In the genomic region with DNA sequence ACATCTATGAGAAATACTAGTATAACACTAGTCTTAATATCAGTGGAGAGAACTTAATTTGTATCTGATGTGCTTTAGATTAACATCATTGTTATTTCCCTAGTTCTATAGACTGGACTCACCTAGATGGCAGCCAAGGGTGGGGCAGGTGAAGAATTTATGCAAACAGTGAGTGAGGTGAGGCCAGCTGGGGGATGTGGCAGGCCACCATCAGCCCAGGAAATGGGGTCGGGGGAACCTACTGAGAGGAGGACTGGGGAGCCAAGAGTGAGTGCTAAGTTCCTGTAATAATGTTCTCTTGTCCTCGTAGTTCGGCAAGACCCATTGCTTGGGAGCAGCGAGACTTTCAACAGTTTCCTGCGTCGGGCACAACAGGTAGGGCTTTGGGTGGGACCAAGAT, we compare ENCODE assay signal across 12 cellular contexts. TPM values are rescaled to one million over a fixed set of nuclear protein-coding genes. Genes with fewer than 3 reads are reported as not detected.
DNase-seq lines count a peak whose midpoint lies in the region; ATAC-seq and TF ChIP-seq lines count a peak whose summit lies in the region.
"Had no signal": no experiment of that assay in that cellular context is flagged by ENCODE, and none has a peak within 500 bp of the region (broad histone marks: within the 10 kb centered on the region; RNA-seq: fewer than 3 reads in every experiment).

No MANE protein-coding gene starts in this region.

- CTCF ChIA-PET in CD4-positive, alpha-beta T cell (lab: Charles Lee): interaction anchor here (1.9 kb wide), 1 partner anchor 57 kb away, joined by 8 read pairs; no protein-coding TSS in a partner anchor

- H3K36me3 ChIP-seq in Loucy (ENCODE audit: insufficient read depth, low read length): peaks cover 37% of the 10 kb centered on the region; the same call in 1 of the 2 replicates
- H3K36me3 ChIP-seq in adipocyte (ENCODE audit: control insufficient read depth, insufficient read depth, low read length, severe bottlenecking): peaks cover 68% of the 10 kb centered on the region
- H3K36me3 ChIP-seq in vagina: peaks cover 0 to 55% of the 10 kb centered on the region in 2 donors

- H3K9me2 ChIP-seq in Loucy (replicated peaks; ENCODE audit: low read depth, low read length): no peaks in the 10 kb centered on the region

- peaks cover 84% of the 10 kb centered on the region for H3K36me3 Mint-ChIP-seq in CD4-positive, alpha-beta T cell (ENCODE audit: low read depth)
- H3K36me3 Mint-ChIP-seq in natural killer cell treated with Interleukin-12 subunit alpha and Interleukin-12 subunit beta and Interleukin-15 and Interleukin-18, amount 100 ng/mL, for 72 hours: peaks cover 21% of the 10 kb centered on the region

- TF ChIP-seq CTCF in CD4-positive, alpha-beta T cell (IDR thresholded peaks at IDR 0.05): no peak
- no peak for TF ChIP-seq CTCF in Loucy (conservative IDR thresholded peaks at IDR 0.05; ENCODE audit: low read length)
- no peak for TF ChIP-seq CTCF in vagina (IDR thresholded peaks at IDR 0.05)

- DNase-seq in CD4-positive, alpha-beta T cell: no peak
- DNase-seq in adipocyte (ENCODE audit: low read depth): no peak
- DNase-seq in natural killer cell treated with Interleukin-12 subunit alpha and Interleukin-12 subunit beta and Interleukin-15 and Interleukin-18, amount 100 ng/mL, for 72 hours (ENCODE audit: low spot score): no peak
- no peak for DNase-seq in COLO829 (ENCODE audit: low spot score)
- no peak for DNase-seq in stimulated activated CD4-positive, alpha-beta T cell treated with anti-CD3 and anti-CD28 coated beads, Interleukin-15, amount 100 ng/mL, for 24 hours
- no peak for DNase-seq in vagina (ENCODE audit: extremely low spot score in 2 of 2)
- DNase-seq: GF-D8, GM23248, Kasumi-1, NCI-H1694 treated with DMSO at 0.1 percent for 48 hours, RPMI8226 had no signal

- H2AFZ ChIP-seq in Loucy (ENCODE audit: low read length): no peak overlapping the region
- H2AFZ ChIP-seq: GM23248 had no signal

- peak overlapping the region; percentile 84 for H3K4me3 Mint-ChIP-seq in CD4-positive, alpha-beta T cell
- peak overlapping the region; percentile 45 for H3K4me3 Mint-ChIP-seq in natural killer cell treated with Interleukin-12 subunit alpha and Interleukin-12 subunit beta and Interleukin-15 and Interleukin-18, amount 100 ng/mL, for 72 hours

- H3K4me1 ChIP-seq in Loucy (ENCODE audit: insufficient read depth, low read length, poor library complexity, severe bottlenecking): peaks cover 34% of the 10 kb centered on the region
- peaks cover 47% of the 10 kb centered on the region for H3K4me1 ChIP-seq in adipocyte (ENCODE audit: control insufficient read depth, insufficient read depth, low read length)
- H3K4me1 ChIP-seq in vagina: peaks cover 36% of the 10 kb centered on the region

- H3K9ac ChIP-seq in Loucy (ENCODE audit: low read depth, low read length, poor library complexity, severe bottlenecking) (no peak overlapping the region), adipocyte (ENCODE audit: low read length) (peak overlapping the region; percentile 99)

- peaks cover 42% of the 10 kb centered on the region for H3K4me1 Mint-ChIP-seq in CD4-positive, alpha-beta T cell (ENCODE audit: low read depth)
- peaks cover 32 to 37% of the 10 kb centered on the region in 2 donors for H3K4me1 Mint-ChIP-seq in natural killer cell treated with Interleukin-12 subunit alpha and Interleukin-12 subunit beta and Interleukin-15 and Interleukin-18, amount 100 ng/mL, for 72 hours (ENCODE audit: low read depth in 2 of 2)

- H3K4me3 ChIP-seq in Loucy (ENCODE audit: low read length, poor library complexity, severe bottlenecking) (no peak overlapping the region), adipocyte (ENCODE audit: low read length) (no peak overlapping the region), vagina (no peak overlapping the region)

- no peaks in the 10 kb centered on the region for H3K27me3 Mint-ChIP-seq in CD4-positive, alpha-beta T cell
- no peaks in the 10 kb centered on the region for H3K27me3 Mint-ChIP-seq in natural killer cell treated with Interleukin-12 subunit alpha and Interleukin-12 subunit beta and Interleukin-15 and Interleukin-18, amount 100 ng/mL, for 72 hours

- H3K9me3 Mint-ChIP-seq in CD4-positive, alpha-beta T cell: no peaks in the 10 kb centered on the region
- no peaks in the 10 kb centered on the region for H3K9me3 Mint-ChIP-seq in natural killer cell treated with Interleukin-12 subunit alpha and Interleukin-12 subunit beta and Interleukin-15 and Interleukin-18, amount 100 ng/mL, for 72 hours

- H3K9me3 ChIP-seq in CD4-positive, alpha-beta T cell (ENCODE audit: control insufficient read depth, low read length): no peaks in the 10 kb centered on the region
- H3K9me3 ChIP-seq in Loucy (ENCODE audit: insufficient read depth, low read depth, low read length) (no peaks in the 10 kb centered on the region), adipocyte (ENCODE audit: control insufficient read depth, low read length) (no peaks in the 10 kb centered on the region), vagina (no peaks in the 10 kb centered on the region)

- H3K27ac Mint-ChIP-seq in CD4-positive, alpha-beta T cell: peak overlapping the region; percentile 83
- peak overlapping the region; percentile 83 to 91 for H3K27ac Mint-ChIP-seq in natural killer cell treated with Interleukin-12 subunit alpha and Interleukin-12 subunit beta and Interleukin-15 and Interleukin-18, amount 100 ng/mL, for 72 hours

- POLR2A ChIA-PET in CD4-positive, alpha-beta T cell (lab: Charles Lee): interaction anchor here (2.6 to 5.9 kb wide), 2 partner anchors 16 to 56 kb away, joined by 14 to 45 read pairs; a partner anchor contains a TSS

- peak overlapping the region; percentile 83 for H3K4me2 ChIP-seq in Loucy (ENCODE audit: low read depth, low read length, poor library complexity, severe bottlenecking)

- peaks cover 51% of the 10 kb centered on the region for H3K79me2 ChIP-seq in Loucy (ENCODE audit: insufficient read depth, low read length)

- TF ChIP-seq POLR2A in vagina (IDR thresholded peaks at IDR 0.05): no peak

- intact Hi-C loops in CD4-positive, alpha-beta T cell (cut with DNase I, micrococcal nuclease): loop anchor here (5.0 kb wide), 4 partner anchors 54 to 286 kb away; a partner anchor contains a TSS
- intact Hi-C loops in vagina (cut with DNase I): no loop called here

- H3K27me3 ChIP-seq in CD4-positive, alpha-beta T cell (ENCODE audit: control insufficient read depth, insufficient read depth, low read length): no peaks in the 10 kb centered on the region
- H3K27me3 ChIP-seq in Loucy (ENCODE audit: insufficient read depth, low read length, poor library complexity, severe bottlenecking) (no peaks in the 10 kb centered on the region), adipocyte (replicated peaks; ENCODE audit: control insufficient read depth, insufficient read depth, low read length) (no peaks in the 10 kb centered on the region), vagina (no peaks in the 10 kb centered on the region)

- H3F3A ChIP-seq in Loucy (ENCODE audit: low read depth): no peaks in the 10 kb centered on the region

- peaks cover 14% of the 10 kb centered on the region for H4K20me1 ChIP-seq in Loucy (ENCODE audit: insufficient read depth, low read length, poor library complexity, severe bottlenecking)

- no peak overlapping the region for H3K27ac ChIP-seq in CD4-positive, alpha-beta T cell (ENCODE audit: low read depth, low read length)
- H3K27ac ChIP-seq in vagina: no peak overlapping the region
- H3K27ac ChIP-seq: GM23248 had no signal

- ATAC-seq in CD4-positive, alpha-beta T cell (ENCODE audit: poor library complexity): no peak
- no peak for ATAC-seq in natural killer cell treated with Interleukin-12 subunit alpha and Interleukin-12 subunit beta and Interleukin-15 and Interleukin-18, amount 100 ng/mL, for 72 hours

RNA-seq across cellular contexts. Expression of a gene that starts 2.5 kb away (rescaled TPM):
- total RNA-seq in CD4-positive, alpha-beta T cell: 10 to 100 TPM; 66.3 to 67.9 TPM
- 100 to 1,000 TPM; 100 to 113 TPM for total RNA-seq in natural killer cell treated with Interleukin-12 subunit alpha and Interleukin-12 subunit beta and Interleukin-15 and Interleukin-18, amount 100 ng/mL, for 72 hours
- total RNA-seq in vagina: 99.2 TPM

RNA-seq across cellular contexts. Expression of a gene that starts 2.8 kb away (rescaled TPM):
- 10 to 100 TPM; 33.2 to 34.0 TPM for total RNA-seq in CD4-positive, alpha-beta T cell
- 10 to 100 TPM; 49.5 to 52.0 TPM for total RNA-seq in natural killer cell treated with Interleukin-12 subunit alpha and Interleukin-12 subunit beta and Interleukin-15 and Interleukin-18, amount 100 ng/mL, for 72 hours
- total RNA-seq in vagina: 37.1 TPM

RNA-seq across cellular contexts. Expression of a gene that starts 7.6 kb away (rescaled TPM):
- total RNA-seq in CD4-positive, alpha-beta T cell: 10 to 100 TPM; 22.8 to 22.9 TPM
- total RNA-seq in natural killer cell treated with Interleukin-12 subunit alpha and Interleukin-12 subunit beta and Interleukin-15 and Interleukin-18, amount 100 ng/mL, for 72 hours: 10 to 100 TPM; 21.8 to 23.6 TPM
- total RNA-seq in vagina: 17.4 TPM

RNA-seq across cellular contexts. Expression of a gene that starts 16.4 kb away (rescaled TPM):
- 10 to 100 TPM; 54.6 to 56.8 TPM for total RNA-seq in CD4-positive, alpha-beta T cell
- 100 to 1,000 TPM in 1 of 2 donors, 10 to 100 TPM in 1; 85.4 to 107 TPM for total RNA-seq in natural killer cell treated with Interleukin-12 subunit alpha and Interleukin-12 subunit beta and Interleukin-15 and Interleukin-18, amount 100 ng/mL, for 72 hours
- total RNA-seq in vagina: 67.5 TPM

RNA-seq across cellular contexts. Expression of a gene that starts 36.5 kb away (rescaled TPM):
- total RNA-seq in CD4-positive, alpha-beta T cell: 10 to 100 TPM; 30.4 to 31.2 TPM
- 100 to 1,000 TPM; 110 to 158 TPM for total RNA-seq in natural killer cell treated with Interleukin-12 subunit alpha and Interleukin-12 subunit beta and Interleukin-15 and Interleukin-18, amount 100 ng/mL, for 72 hours
- total RNA-seq in vagina: 45.4 TPM
